Comparison of ENCODE assay signal across 2 cellular contexts in the genomic region with DNA sequence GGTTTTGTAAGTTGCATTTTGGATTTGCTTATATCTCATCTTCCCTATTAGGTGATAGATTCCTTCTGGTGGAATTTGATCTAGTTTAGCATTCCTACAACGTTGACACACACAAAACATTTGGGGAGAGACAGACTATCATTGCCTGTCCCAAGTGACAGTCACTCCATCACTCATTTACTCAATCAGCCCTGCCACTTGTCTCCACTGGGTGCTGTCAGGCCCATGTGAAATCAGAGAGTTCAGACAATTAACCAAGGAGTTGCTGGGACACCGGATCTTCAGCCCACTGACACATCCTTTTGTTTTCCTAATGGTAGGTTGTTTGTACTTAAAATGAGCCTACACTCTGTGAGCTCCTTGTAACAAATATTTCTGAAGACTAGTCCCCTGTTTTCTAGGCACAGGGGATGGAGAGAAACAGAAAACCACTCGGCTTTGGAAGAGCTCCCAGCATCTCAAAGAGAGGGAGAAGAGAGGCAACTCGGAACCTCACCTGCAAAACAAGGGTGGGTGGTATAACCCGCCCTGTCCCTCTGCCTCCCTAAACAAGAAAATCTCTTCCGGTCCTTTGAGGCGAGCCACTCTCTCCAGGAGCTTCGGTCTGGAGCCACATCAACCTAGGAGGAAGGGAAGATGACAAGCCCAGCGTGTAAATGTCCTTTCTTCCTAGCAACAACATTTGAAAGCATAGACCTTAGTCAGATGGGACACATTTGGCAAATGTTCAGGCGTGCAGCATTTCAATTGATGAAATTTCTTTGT.
TF ChIP-seq lines count a peak whose summit lies in the region.

No MANE protein-coding gene starts in this region.

TF ChIP-seq in A549, 52 proteins besides CTCF, POLR2A, EP300 and RAD21 (continued from another document):
- TF ChIP-seq, protein P1, sequence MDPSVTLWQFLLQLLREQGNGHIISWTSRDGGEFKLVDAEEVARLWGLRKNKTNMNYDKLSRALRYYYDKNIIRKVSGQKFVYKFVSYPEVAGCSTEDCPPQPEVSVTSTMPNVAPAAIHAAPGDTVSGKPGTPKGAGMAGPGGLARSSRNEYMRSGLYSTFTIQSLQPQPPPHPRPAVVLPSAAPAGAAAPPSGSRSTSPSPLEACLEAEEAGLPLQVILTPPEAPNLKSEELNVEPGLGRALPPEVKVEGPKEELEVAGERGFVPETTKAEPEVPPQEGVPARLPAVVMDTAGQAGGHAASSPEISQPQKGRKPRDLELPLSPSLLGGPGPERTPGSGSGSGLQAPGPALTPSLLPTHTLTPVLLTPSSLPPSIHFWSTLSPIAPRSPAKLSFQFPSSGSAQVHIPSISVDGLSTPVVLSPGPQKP (IDR thresholded peaks at IDR 0.05; ENCODE audit: low read depth, low read length): no peak
- TF ChIP-seq HOXB13 (CRISPR knock-in tag; IDR thresholded peaks at IDR 0.05; ENCODE audit: low read depth) (no peak), CHD2 (IDR thresholded peaks at IDR 0.05; ENCODE audit: low read length, partially characterized antibody) (no peak), FOSL2 (IDR thresholded peaks at IDR 0.05) (no peak), FOSL2 (CRISPR knock-in tag; IDR thresholded peaks at IDR 0.05) (no peak), ZFP36 (IDR thresholded peaks at IDR 0.05; ENCODE audit: borderline replicate concordance, partially characterized antibody) (no peak)
- TF ChIP-seq, protein P2, sequence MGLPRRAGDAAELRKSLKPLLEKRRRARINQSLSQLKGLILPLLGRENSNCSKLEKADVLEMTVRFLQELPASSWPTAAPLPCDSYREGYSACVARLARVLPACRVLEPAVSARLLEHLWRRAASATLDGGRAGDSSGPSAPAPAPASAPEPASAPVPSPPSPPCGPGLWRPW (IDR thresholded peaks at IDR 0.05): no peak
- TF ChIP-seq, protein P3, sequence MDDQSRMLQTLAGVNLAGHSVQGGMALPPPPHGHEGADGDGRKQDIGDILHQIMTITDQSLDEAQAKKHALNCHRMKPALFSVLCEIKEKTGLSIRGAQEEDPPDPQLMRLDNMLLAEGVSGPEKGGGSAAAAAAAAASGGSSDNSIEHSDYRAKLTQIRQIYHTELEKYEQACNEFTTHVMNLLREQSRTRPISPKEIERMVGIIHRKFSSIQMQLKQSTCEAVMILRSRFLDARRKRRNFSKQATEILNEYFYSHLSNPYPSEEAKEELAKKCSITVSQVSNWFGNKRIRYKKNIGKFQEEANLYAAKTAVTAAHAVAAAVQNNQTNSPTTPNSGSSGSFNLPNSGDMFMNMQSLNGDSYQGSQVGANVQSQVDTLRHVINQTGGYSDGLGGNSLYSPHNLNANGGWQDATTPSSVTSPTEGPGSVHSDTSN (IDR thresholded peaks at IDR 0.05): no peak
TF ChIP-seq in A549: peak in this region for 0.

TF ChIP-seq in liver, 16 proteins besides CTCF, POLR2A, EP300 and RAD21 (continued from another document):
- TF ChIP-seq, protein P4, sequence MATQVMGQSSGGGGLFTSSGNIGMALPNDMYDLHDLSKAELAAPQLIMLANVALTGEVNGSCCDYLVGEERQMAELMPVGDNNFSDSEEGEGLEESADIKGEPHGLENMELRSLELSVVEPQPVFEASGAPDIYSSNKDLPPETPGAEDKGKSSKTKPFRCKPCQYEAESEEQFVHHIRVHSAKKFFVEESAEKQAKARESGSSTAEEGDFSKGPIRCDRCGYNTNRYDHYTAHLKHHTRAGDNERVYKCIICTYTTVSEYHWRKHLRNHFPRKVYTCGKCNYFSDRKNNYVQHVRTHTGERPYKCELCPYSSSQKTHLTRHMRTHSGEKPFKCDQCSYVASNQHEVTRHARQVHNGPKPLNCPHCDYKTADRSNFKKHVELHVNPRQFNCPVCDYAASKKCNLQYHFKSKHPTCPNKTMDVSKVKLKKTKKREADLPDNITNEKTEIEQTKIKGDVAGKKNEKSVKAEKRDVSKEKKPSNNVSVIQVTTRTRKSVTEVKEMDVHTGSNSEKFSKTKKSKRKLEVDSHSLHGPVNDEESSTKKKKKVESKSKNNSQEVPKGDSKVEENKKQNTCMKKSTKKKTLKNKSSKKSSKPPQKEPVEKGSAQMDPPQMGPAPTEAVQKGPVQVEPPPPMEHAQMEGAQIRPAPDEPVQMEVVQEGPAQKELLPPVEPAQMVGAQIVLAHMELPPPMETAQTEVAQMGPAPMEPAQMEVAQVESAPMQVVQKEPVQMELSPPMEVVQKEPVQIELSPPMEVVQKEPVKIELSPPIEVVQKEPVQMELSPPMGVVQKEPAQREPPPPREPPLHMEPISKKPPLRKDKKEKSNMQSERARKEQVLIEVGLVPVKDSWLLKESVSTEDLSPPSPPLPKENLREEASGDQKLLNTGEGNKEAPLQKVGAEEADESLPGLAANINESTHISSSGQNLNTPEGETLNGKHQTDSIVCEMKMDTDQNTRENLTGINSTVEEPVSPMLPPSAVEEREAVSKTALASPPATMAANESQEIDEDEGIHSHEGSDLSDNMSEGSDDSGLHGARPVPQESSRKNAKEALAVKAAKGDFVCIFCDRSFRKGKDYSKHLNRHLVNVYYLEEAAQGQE (IDR thresholded peaks at IDR 0.05): no peak
